Comparison of ENCODE assay signal across 6 cellular contexts in the genomic region with DNA sequence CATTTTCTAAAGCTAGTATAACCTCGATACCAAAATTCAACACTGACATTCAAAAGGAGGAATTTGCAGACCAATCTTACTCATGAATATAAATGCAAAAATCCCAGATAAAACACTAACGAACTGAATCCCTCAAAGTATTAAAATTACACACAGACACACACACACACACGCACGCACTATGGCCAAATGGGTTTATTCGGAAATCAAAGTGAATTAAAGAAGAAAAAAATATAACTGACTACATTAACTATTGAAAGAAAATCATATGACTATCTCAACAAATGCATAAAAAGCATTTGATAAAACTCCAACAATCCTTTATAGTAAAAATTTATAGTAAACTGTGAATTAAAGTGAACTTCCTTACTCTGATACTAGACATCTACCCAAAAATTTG.
"Had no signal": no experiment of that assay in that cellular context is flagged by ENCODE, and none has a peak within 500 bp of the region (broad histone marks: within the 10 kb centered on the region; RNA-seq: fewer than 3 reads in every experiment).

No MANE protein-coding gene starts in this region.

- H3K27ac ChIP-seq: HL-60 had no signal

- H3K4me3 Mint-ChIP-seq: IgD-negative memory B cell had no signal

- ATAC-seq: HepG2 had no signal

- DNase-seq: IMR-90, KBM-7 had no signal

- H3K4me1 Mint-ChIP-seq: IgD-negative memory B cell had no signal

- FAIRE-seq: HepG2, HTR-8/SVneo had no signal

- H3K36me3 Mint-ChIP-seq: IgD-negative memory B cell had no signal
